In the genomic region with DNA sequence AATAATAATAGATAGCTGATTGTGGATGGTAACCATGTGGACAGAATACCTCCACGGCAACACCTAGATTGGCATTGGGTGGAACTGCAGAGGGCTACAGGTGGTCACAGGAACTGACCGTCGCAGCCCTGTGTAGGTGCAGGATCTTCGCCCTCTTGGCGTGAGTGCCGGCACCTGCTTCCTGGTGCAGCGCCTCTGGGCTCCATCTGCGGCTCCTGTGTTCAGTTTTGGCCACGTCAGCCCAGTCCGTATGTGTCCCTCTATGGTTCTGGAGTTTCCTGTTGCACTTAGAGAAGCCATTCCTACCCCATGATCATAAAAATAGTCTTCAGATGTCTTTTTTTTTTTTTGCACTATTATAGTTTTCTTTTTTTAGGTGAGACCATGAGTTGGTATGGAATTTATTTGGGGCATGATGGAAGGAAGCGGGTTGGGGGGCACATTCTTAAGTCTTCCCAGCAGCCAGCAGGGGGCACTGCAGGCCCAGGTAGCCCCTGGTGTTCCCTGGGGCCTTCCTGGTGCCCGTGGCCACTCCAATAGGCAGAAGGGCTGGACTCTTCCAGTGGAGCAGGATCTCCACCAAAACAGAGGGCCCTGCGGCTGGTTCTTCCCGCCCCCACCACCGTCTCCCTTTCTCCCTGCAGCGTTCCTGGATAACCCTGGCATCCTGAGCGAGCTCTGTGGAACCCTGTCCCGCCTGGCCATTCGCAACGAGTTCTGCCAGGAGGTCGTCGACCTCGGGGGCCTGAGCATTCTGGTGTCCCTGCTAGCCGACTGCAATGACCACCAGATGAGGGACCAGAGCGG, we compare ENCODE assay signal across 8 cellular contexts. TPM values are rescaled to one million over a fixed set of nuclear protein-coding genes. Genes with fewer than 3 reads are reported as not detected.
DNase-seq lines count a peak whose midpoint lies in the region; ATAC-seq and TF ChIP-seq lines count a peak whose summit lies in the region.

No MANE protein-coding gene starts in this region.

- no peak overlapping the region for H3K4me3 Mint-ChIP-seq in natural killer cell treated with Interleukin-12 subunit alpha and Interleukin-12 subunit beta and Interleukin-15 and Interleukin-18, amount 100 ng/mL, for 72 hours
- H3K4me3 Mint-ChIP-seq in type B pancreatic cell = no peak overlapping the region

- no peak overlapping the region for H3K27ac Mint-ChIP-seq in natural killer cell treated with Interleukin-12 subunit alpha and Interleukin-12 subunit beta and Interleukin-15 and Interleukin-18, amount 100 ng/mL, for 72 hours
- no peak overlapping the region for H3K27ac Mint-ChIP-seq in type B pancreatic cell

- H3K9me3 Mint-ChIP-seq in natural killer cell treated with Interleukin-12 subunit alpha and Interleukin-12 subunit beta and Interleukin-15 and Interleukin-18, amount 100 ng/mL, for 72 hours = no peaks in the 10 kb centered on the region
- H3K9me3 Mint-ChIP-seq in type B pancreatic cell = no peaks in the 10 kb centered on the region

- H3K36me3 Mint-ChIP-seq in natural killer cell treated with Interleukin-12 subunit alpha and Interleukin-12 subunit beta and Interleukin-15 and Interleukin-18, amount 100 ng/mL, for 72 hours = no peaks in the 10 kb centered on the region
- no peaks in the 10 kb centered on the region for H3K36me3 Mint-ChIP-seq in type B pancreatic cell

- H3K4me3 ChIP-seq in GM12864 (ENCODE audit: low read depth, low read length) = no peak overlapping the region

- DNase-seq in GM12864 (ENCODE audit: low read depth) (no peak), NCI-H1092 treated with DMSO at 0.1 percent for 48 hours (lab: John Stamatoyannopoulos, UW) (peak; percentile 17), type B pancreatic cell (ENCODE audit: extremely low spot score, unreplicated experiment) (no peak), HK-2 (ENCODE audit: unreplicated experiment) (no peak)
- DNase-seq in activated CD8-positive, alpha-beta memory T cell treated with anti-CD3 and anti-CD28 coated beads, Interleukin-2, amount 50 U/mL, for 4 hours = peak; percentile 67
- DNase-seq in natural killer cell treated with Interleukin-12 subunit alpha and Interleukin-12 subunit beta and Interleukin-15 and Interleukin-18, amount 100 ng/mL, for 72 hours (ENCODE audit: low spot score) = peak; percentile 70

- no peaks in the 10 kb centered on the region for H3K27me3 Mint-ChIP-seq in natural killer cell treated with Interleukin-12 subunit alpha and Interleukin-12 subunit beta and Interleukin-15 and Interleukin-18, amount 100 ng/mL, for 72 hours
- no peaks in the 10 kb centered on the region for H3K27me3 Mint-ChIP-seq in type B pancreatic cell

- peak; percentile 86 for TF ChIP-seq CTCF in GM12864 (IDR thresholded peaks at IDR 0.05; ENCODE audit: low read depth, low read length, missing control alignments)
- TF ChIP-seq CTCF in type B pancreatic cell (conservative IDR thresholded peaks at IDR 0.05) = peak; percentile 85

- H3K4me1 Mint-ChIP-seq in natural killer cell treated with Interleukin-12 subunit alpha and Interleukin-12 subunit beta and Interleukin-15 and Interleukin-18, amount 100 ng/mL, for 72 hours (ENCODE audit: low read depth in 2 of 2) = peaks cover 0 to 3% of the 10 kb centered on the region in 2 donors
- no peaks in the 10 kb centered on the region for H3K4me1 Mint-ChIP-seq in type B pancreatic cell (ENCODE audit: unreplicated experiment)

- peak; percentile 36 for ATAC-seq in esophagus mucosa
- ATAC-seq in natural killer cell treated with Interleukin-12 subunit alpha and Interleukin-12 subunit beta and Interleukin-15 and Interleukin-18, amount 100 ng/mL, for 72 hours = peak; percentile 72 to 73
- ATAC-seq in HG02588 (IDR thresholded peaks at IDR 0.05; ENCODE audit: unreplicated experiment) = no peak

RNA-seq across cellular contexts. Expression of gene SLC25A42, which starts 10.1 kb away (rescaled TPM):
- total RNA-seq in esophagus mucosa (2.5 TPM), type B pancreatic cell (ENCODE audit: low replicate concordance) (10.0 and 13.4 TPM in 2 replicates)
- total RNA-seq in natural killer cell treated with Interleukin-12 subunit alpha and Interleukin-12 subunit beta and Interleukin-15 and Interleukin-18, amount 100 ng/mL, for 72 hours = 10 to 100 TPM; 18.3 to 22.8 TPM

RNA-seq across cellular contexts. Expression of gene ARMC6, which starts 20.3 kb away (rescaled TPM):
- total RNA-seq in esophagus mucosa (19.8 TPM), type B pancreatic cell (ENCODE audit: low replicate concordance) (28.2 and 34.6 TPM in 2 replicates)
- total RNA-seq in natural killer cell treated with Interleukin-12 subunit alpha and Interleukin-12 subunit beta and Interleukin-15 and Interleukin-18, amount 100 ng/mL, for 72 hours = 10 to 100 TPM; 22.3 to 43.9 TPM

RNA-seq across cellular contexts. Expression of gene SUGP2, which starts 20.4 kb away (rescaled TPM):
- total RNA-seq in esophagus mucosa (26.1 TPM), type B pancreatic cell (ENCODE audit: low replicate concordance) (58.6 and 123 TPM in 2 replicates)
- 100 to 1,000 TPM; 102 to 196 TPM for total RNA-seq in natural killer cell treated with Interleukin-12 subunit alpha and Interleukin-12 subunit beta and Interleukin-15 and Interleukin-18, amount 100 ng/mL, for 72 hours

Comparison
In these comparisons a context has a peak if more than half of its experiments do, and no peak if none do; other contexts are left out.
1. DNase-seq: peak in NCI-H1092 treated with DMSO at 0.1 percent for 48 hours (single experiment), activated CD8-positive, alpha-beta memory T cell treated with anti-CD3 and anti-CD28 coated beads, Interleukin-2, amount 50 U/mL, for 4 hours (single experiment) and natural killer cell treated with Interleukin-12 subunit alpha and Interleukin-12 subunit beta and Interleukin-15 and Interleukin-18, amount 100 ng/mL, for 72 hours (single experiment); none in GM12864 (single experiment), type B pancreatic cell (single experiment) and HK-2 (single experiment).